Comparison of ENCODE assay signal across 8 cellular contexts in the genomic region with DNA sequence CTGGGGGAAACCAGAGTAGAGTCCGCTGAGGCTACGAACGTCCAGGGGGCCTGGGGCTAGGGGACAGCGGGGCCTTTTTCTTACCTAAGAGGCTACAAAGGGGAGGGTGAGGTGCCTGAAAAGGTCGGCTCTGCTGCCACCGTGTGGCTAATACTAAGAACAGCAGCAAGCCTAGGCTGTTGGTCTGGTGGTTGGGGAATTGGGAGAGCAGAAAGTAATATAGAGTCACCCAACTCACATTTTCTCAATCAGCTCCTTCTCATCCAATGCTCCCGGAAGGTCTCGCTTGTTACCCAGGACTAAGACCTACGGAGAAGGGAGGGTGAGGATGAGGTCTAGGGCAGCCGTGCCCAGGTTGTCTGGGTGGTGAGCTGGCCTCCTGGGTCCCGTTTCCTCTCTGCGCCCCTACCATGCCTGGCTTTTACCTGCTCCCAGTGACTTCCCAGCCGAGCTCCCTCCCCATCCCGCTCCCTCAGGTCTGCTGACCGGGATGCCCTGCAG. TPM values are rescaled to one million over a fixed set of nuclear protein-coding genes. Genes with fewer than 3 reads are reported as not detected.
DNase-seq lines count a peak whose midpoint lies in the region; ATAC-seq, FAIRE-seq and TF ChIP-seq lines count a peak whose summit lies in the region.

No MANE protein-coding gene starts in this region.

- H3K4me3 Mint-ChIP-seq in activated T-cell treated with anti-CD3 and anti-CD28 coated beads, Interleukin-2, amount 50 U/mL, for 72 hours, result no peak overlapping the region
- H3K4me3 Mint-ChIP-seq in nephron progenitor cell, result no peak overlapping the region

- no peaks in the 10 kb centered on the region for H3K27me3 ChIP-seq in OCI-LY3 (ENCODE audit: low read depth, low read length)

- H3K9me3 ChIP-seq in A549, result no peaks in the 10 kb centered on the region
- H3K9me3 ChIP-seq in OCI-LY3 (ENCODE audit: insufficient read depth, low read length), result no peaks in the 10 kb centered on the region

- H3K4me1 Mint-ChIP-seq in activated T-cell treated with anti-CD3 and anti-CD28 coated beads, Interleukin-2, amount 50 U/mL, for 72 hours (ENCODE audit: low read depth), result no peaks in the 10 kb centered on the region
- H3K4me1 Mint-ChIP-seq in nephron progenitor cell, result peaks cover 9% of the 10 kb centered on the region

- TF ChIP-seq EP300 in A549 (IDR thresholded peaks at IDR 0.05) (no peak), Ishikawa (IDR thresholded peaks at IDR 0.05; ENCODE audit: borderline replicate concordance) (no peak)

- 24% methylated on average over 15 of the region's 15 CpGs for WGBS in A549 (ENCODE audit: missing lambda C conversion rate)

- H3K36me3 Mint-ChIP-seq in activated T-cell treated with anti-CD3 and anti-CD28 coated beads, Interleukin-2, amount 50 U/mL, for 72 hours (ENCODE audit: insufficient read depth in 2 of 2), result peaks cover 0 to 2% of the 10 kb centered on the region in 2 donors
- peaks cover 20% of the 10 kb centered on the region for H3K36me3 Mint-ChIP-seq in nephron progenitor cell (ENCODE audit: low read depth)

- no peaks in the 10 kb centered on the region for H3K27me3 Mint-ChIP-seq in activated T-cell treated with anti-CD3 and anti-CD28 coated beads, Interleukin-2, amount 50 U/mL, for 72 hours (ENCODE audit: low read depth)
- H3K27me3 Mint-ChIP-seq in nephron progenitor cell (ENCODE audit: low read depth, poor library complexity), result peaks cover 3% of the 10 kb centered on the region

- no peak overlapping the region for H3K4me2 ChIP-seq in A549
- H3K4me2 ChIP-seq in OCI-LY3 (ENCODE audit: low read length), result no peak overlapping the region

- H3K27ac ChIP-seq in A549 (peak overlapping the region in 1 of 2 experiments; percentile 48; a peak in 2 of 6 replicates), OCI-LY3 (ENCODE audit: low read length) (no peak overlapping the region)

- H3K9me3 Mint-ChIP-seq in activated T-cell treated with anti-CD3 and anti-CD28 coated beads, Interleukin-2, amount 50 U/mL, for 72 hours, result no peaks in the 10 kb centered on the region
- no peaks in the 10 kb centered on the region for H3K9me3 Mint-ChIP-seq in nephron progenitor cell

- no peak for FAIRE-seq in A549 (lab: Jason Lieb, UNC)
- FAIRE-seq in GM12892 (lab: Jason Lieb, UNC), result peak; percentile 95

- H3K36me3 ChIP-seq in OCI-LY3 (replicated peaks; ENCODE audit: low read depth, low read length), result peaks cover 39% of the 10 kb centered on the region

- DNase-seq in A549 (ENCODE audit: low read depth in 1 of 2, low spot score in 1 of 2) (peak; percentile 73 to 93), GM12892 (ENCODE audit: insufficient read length) (peak; percentile 92), fibroblast of peridontal ligament (ENCODE audit: extremely low read depth) (peak; percentile 66), nephron progenitor cell (peak; percentile 69)
- DNase-seq in activated T-cell treated with anti-CD3 and anti-CD28 coated beads, Interleukin-2, amount 50 U/mL, for 72 hours, result peak; percentile 41 to 49

- H3K79me2 ChIP-seq in OCI-LY3 (ENCODE audit: low read length), result peaks cover 23% of the 10 kb centered on the region

- ATAC-seq in A549 (peak; percentile 87 to 92), HG02642 (IDR thresholded peaks at IDR 0.05; ENCODE audit: poor library complexity, unreplicated experiment) (no peak)
- ATAC-seq in activated T-cell treated with anti-CD3 and anti-CD28 coated beads, Interleukin-2, amount 50 U/mL, for 72 hours (replicated peaks in 1 of 2), result peak; percentile 74 to 80

- peaks cover 31% of the 10 kb centered on the region for H4K20me1 ChIP-seq in OCI-LY3 (ENCODE audit: insufficient read depth, low read length)

- H2AFZ ChIP-seq in OCI-LY3 (ENCODE audit: low read depth, low read length), result no peak overlapping the region

- H3K9ac ChIP-seq in OCI-LY3 (ENCODE audit: low read length), result no peak overlapping the region

- H3K27ac Mint-ChIP-seq in activated T-cell treated with anti-CD3 and anti-CD28 coated beads, Interleukin-2, amount 50 U/mL, for 72 hours, result no peak overlapping the region
- H3K27ac Mint-ChIP-seq in nephron progenitor cell, result peak overlapping the region; percentile 61

- H3K4me3 ChIP-seq in A549 (no peak overlapping the region), OCI-LY3 (ENCODE audit: low read length) (no peak overlapping the region)

- TF ChIP-seq POLR2A in A549 (IDR thresholded peaks at IDR 0.05; ENCODE audit: low read length), result no peak
- TF ChIP-seq POLR2A in GM12892 (IDR thresholded peaks at IDR 0.05; ENCODE audit: low read depth, low read length), result no peak

- TF ChIP-seq CTCF in A549 (IDR thresholded peaks at IDR 0.05) (peak; percentile 75), OCI-LY3 (IDR thresholded peaks at IDR 0.05; ENCODE audit: low read depth, low read length) (peak; percentile 92), nephron progenitor cell (IDR thresholded peaks at IDR 0.05) (peak; percentile 90)

- POLR2A ChIA-PET in A549 (lab: Yijun Ruan, JAX), result interaction anchor here (0.6 to 3.0 kb wide), 2 partner anchors 125 to 1170 kb away, joined by 6 to 7 read pairs; partner anchors contain the start of gene ELF3

- H3K4me1 ChIP-seq in A549 (0 out of 3 replicates have a peak, but pooled peaks cover 2% of the 10 kb centered on the region), OCI-LY3 (ENCODE audit: low read length) (no peaks in the 10 kb centered on the region)

- CTCF ChIA-PET in A549 (lab: Yijun Ruan, JAX), result interaction anchor here (0.7 to 31.9 kb wide), 33 partner anchors 10 to 686 kb away, joined by 3 to 1624 read pairs (median 4); partner anchors contain the start of genes ARL8A, ELF3, GPR37L1 and PTPN7

- TF ChIP-seq RAD21 in A549 (conservative IDR thresholded peaks at IDR 0.05 in 1 of 2, IDR thresholded peaks at IDR 0.05 in 1 of 2) (peak; percentile 81 to 82), Ishikawa (IDR thresholded peaks at IDR 0.05; ENCODE audit: low read depth) (peak; percentile 80)

TF ChIP-seq in A549, 52 proteins besides CTCF, POLR2A, EP300 and RAD21 (continues in another document):
- TF ChIP-seq, protein P1, sequence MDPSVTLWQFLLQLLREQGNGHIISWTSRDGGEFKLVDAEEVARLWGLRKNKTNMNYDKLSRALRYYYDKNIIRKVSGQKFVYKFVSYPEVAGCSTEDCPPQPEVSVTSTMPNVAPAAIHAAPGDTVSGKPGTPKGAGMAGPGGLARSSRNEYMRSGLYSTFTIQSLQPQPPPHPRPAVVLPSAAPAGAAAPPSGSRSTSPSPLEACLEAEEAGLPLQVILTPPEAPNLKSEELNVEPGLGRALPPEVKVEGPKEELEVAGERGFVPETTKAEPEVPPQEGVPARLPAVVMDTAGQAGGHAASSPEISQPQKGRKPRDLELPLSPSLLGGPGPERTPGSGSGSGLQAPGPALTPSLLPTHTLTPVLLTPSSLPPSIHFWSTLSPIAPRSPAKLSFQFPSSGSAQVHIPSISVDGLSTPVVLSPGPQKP (IDR thresholded peaks at IDR 0.05; ENCODE audit: low read depth, low read length), result no peak
- no peak for TF ChIP-seq BHLHE40 (IDR thresholded peaks at IDR 0.05; ENCODE audit: low read depth, low read length)
- TF ChIP-seq SMC3 (IDR thresholded peaks at IDR 0.05), result peak; percentile 73

TF ChIP-seq in Ishikawa, 13 proteins besides CTCF, POLR2A, EP300 and RAD21 (continues in another document):
- no peak for TF ChIP-seq CEBPB (IDR thresholded peaks at IDR 0.05)
- TF ChIP-seq FOXM1 (IDR thresholded peaks at IDR 0.05; ENCODE audit: borderline replicate concordance, low read depth), result no peak
- TF ChIP-seq YY1 (IDR thresholded peaks at IDR 0.05; ENCODE audit: low read depth), result no peak
- TF ChIP-seq NFIC (IDR thresholded peaks at IDR 0.05), result no peak
- TF ChIP-seq CREB1 (IDR thresholded peaks at IDR 0.05; ENCODE audit: low read depth), result no peak
- no peak for TF ChIP-seq TEAD4 (IDR thresholded peaks at IDR 0.05)
- no peak for TF ChIP-seq TCF12 (IDR thresholded peaks at IDR 0.05; ENCODE audit: low read depth)
- no peak for TF ChIP-seq EGR1 (IDR thresholded peaks at IDR 0.05)
- no peak for TF ChIP-seq TAF1 (IDR thresholded peaks at IDR 0.05; ENCODE audit: low read depth)

RNA-seq across cellular contexts. Expression of gene ARL8A, which starts 9.3 kb away (rescaled TPM):
- 49.8 and 57.8 TPM in 2 replicates for polyA plus RNA-seq in A549 (2011; rRNA removed)
- 31.8 and 37.2 TPM in 2 replicates for polyA plus RNA-seq in A549 (2012; cell fraction: cytosol; rRNA removed)
- polyA plus RNA-seq in A549 (2012; cell fraction: nucleus; rRNA removed), result 30.9 and 32.5 TPM in 2 replicates
- 18.0 to 25.6 TPM (median 23.4 TPM) in 3 replicates for polyA plus RNA-seq in A549 (2017; fragmentation: RNase III; extraction: RNeasy Plus Mini Kit Qiagen cat#74134 plus additional on column Dnase treatment)
- 26.5 and 50.1 TPM in 2 replicates for polyA minus RNA-seq in A549 (2011; rRNA and poly(A)+ RNA removed)
- 12.4 TPM for polyA plus RNA-seq in GM12892 (2012; ENCODE audit: missing spikeins)
- 10 to 100 TPM; 58.1 to 77.1 TPM for total RNA-seq in activated T-cell treated with anti-CD3 and anti-CD28 coated beads, Interleukin-2, amount 50 U/mL, for 72 hours

RNA-seq across cellular contexts. Expression of gene GPR37L1, which starts 12.6 kb away (rescaled TPM):
- polyA plus RNA-seq in A549 (2011; rRNA removed) (0.13 and 0.15 TPM in 2 replicates), A549 (2017; fragmentation: RNase III; extraction: RNeasy Plus Mini Kit Qiagen cat#74134 plus additional on column Dnase treatment) (0.08 to 0.09 TPM (median 0.09 TPM) in 3 replicates)
- polyA plus RNA-seq in A549 (2012; cell fraction: cytosol; rRNA removed), result 0.08 and 0.12 TPM in 2 replicates
- polyA plus RNA-seq in A549 (2012; cell fraction: nucleus; rRNA removed), result 0.24 and 0.27 TPM in 2 replicates
- polyA minus RNA-seq in A549 (2011; rRNA and poly(A)+ RNA removed), result 0.15 and 0.21 TPM in 2 replicates
- polyA plus RNA-seq in GM12892 (2012; ENCODE audit: missing spikeins), result 0.15 TPM
- total RNA-seq in activated T-cell treated with anti-CD3 and anti-CD28 coated beads, Interleukin-2, amount 50 U/mL, for 72 hours, result not detected

RNA-seq across cellular contexts. Expression of gene PTPN7, which starts 25.1 kb away (rescaled TPM):
- polyA plus RNA-seq in A549 (2011; rRNA removed) (0.08 TPM in 1 of 2 replicates, not detected in the other), A549 (2017; fragmentation: RNase III; extraction: RNeasy Plus Mini Kit Qiagen cat#74134 plus additional on column Dnase treatment) (not detected in 3 replicates)
- polyA plus RNA-seq in A549 (2012; cell fraction: cytosol; rRNA removed), result 0.03 and 0.07 TPM in 2 replicates
- polyA plus RNA-seq in A549 (2012; cell fraction: nucleus; rRNA removed), result 0.06 TPM in 1 of 2 replicates, not detected in the other
- not detected in 2 replicates for polyA minus RNA-seq in A549 (2011; rRNA and poly(A)+ RNA removed)
- 36.3 TPM for polyA plus RNA-seq in GM12892 (2012; ENCODE audit: missing spikeins)
- 100 to 1,000 TPM; 196 to 201 TPM for total RNA-seq in activated T-cell treated with anti-CD3 and anti-CD28 coated beads, Interleukin-2, amount 50 U/mL, for 72 hours

RNA-seq across cellular contexts. Expression of gene LGR6, which starts 58.3 kb away (rescaled TPM):
- polyA plus RNA-seq in A549 (2011; rRNA removed) (0.84 and 1.3 TPM in 2 replicates), A549 (2017; fragmentation: RNase III; extraction: RNeasy Plus Mini Kit Qiagen cat#74134 plus additional on column Dnase treatment) (0.60 to 1.3 TPM (median 1.1 TPM) in 3 replicates)
- polyA plus RNA-seq in A549 (2012; cell fraction: cytosol; rRNA removed), result 0.15 and 0.19 TPM in 2 replicates
- polyA plus RNA-seq in A549 (2012; cell fraction: nucleus; rRNA removed), result 0.61 and 0.73 TPM in 2 replicates
- 3.1 and 4.3 TPM in 2 replicates for polyA minus RNA-seq in A549 (2011; rRNA and poly(A)+ RNA removed)
- not detected for polyA plus RNA-seq in GM12892 (2012; ENCODE audit: missing spikeins)
- total RNA-seq in activated T-cell treated with anti-CD3 and anti-CD28 coated beads, Interleukin-2, amount 50 U/mL, for 72 hours, result under 1 TPM; 0.22 to 0.69 TPM
